Comparison of ENCODE assay signal across 8 cellular contexts in genomic region chr13:112587767-112588489, GRCh38.
DNase-seq lines count a peak whose midpoint lies in the region; ATAC-seq and TF ChIP-seq lines count a peak whose summit lies in the region.

TSS of gene TUBGCP3 (minus strand) at chr13:112588153. CDS start at chr13:112587980, 173 bp downstream.

- ATAC-seq in DND-41 (ENCODE audit: insufficient read depth, low read depth) (peak; percentile 87), GM21723 (IDR thresholded peaks at IDR 0.05; ENCODE audit: unreplicated experiment) (peak; percentile 83)
- ATAC-seq in stimulated activated naive CD8-positive, alpha-beta T cell treated with anti-CD3 and anti-CD28 coated beads, Interleukin-15, Interleukin-2, amounts not matched to agents 100 U/mL and 50 U/mL, for 24 hours: peak; percentile 84

- H3K4me2 ChIP-seq in DND-41 (ENCODE audit: insufficient read depth, low read length): peak within 1 kb of the TSS; percentile 70
- H3K4me2 ChIP-seq in KMS-11: peak within 1 kb of the TSS; percentile 84

- H2AFZ ChIP-seq in DND-41 (ENCODE audit: low read depth, low read length) (peak within 1 kb of the TSS; percentile 98), KMS-11 (ENCODE audit: low read depth) (peak within 1 kb of the TSS; percentile 81)

- DNase-seq in DND-41 (peak; percentile 86), fibroblast of pulmonary artery (ENCODE audit: low read depth) (peak; percentile 84)
- peak; percentile 66 for DNase-seq in activated T-helper 9 cell treated with anti-CD3 and anti-CD28 coated beads, Interleukin-2, amount 50 U/mL, for 16 hours (ENCODE audit: low read depth)
- peak; percentile 83 for DNase-seq in stimulated activated naive CD8-positive, alpha-beta T cell treated with anti-CD3 and anti-CD28 coated beads, Interleukin-15, Interleukin-2, amounts not matched to agents 100 U/mL and 50 U/mL, for 24 hours

- H3K79me2 ChIP-seq in DND-41 (ENCODE audit: insufficient read depth, low read length) (peaks cover 61% of the 10 kb centered on the region), KMS-11 (ENCODE audit: insufficient read depth, low read depth) (peaks cover 44% of the 10 kb centered on the region)

- H3K4me1 ChIP-seq in DND-41 (ENCODE audit: insufficient read depth, low read length) (peaks cover 42% of the 10 kb centered on the region), KMS-11 (ENCODE audit: low read depth, poor library complexity, severe bottlenecking) (peaks cover 37% of the 10 kb centered on the region)

- no peaks in the 10 kb centered on the region for H3K9me3 Mint-ChIP-seq in nephron

- H3K9me3 ChIP-seq in DND-41 (ENCODE audit: insufficient read depth, low read length, severe bottlenecking): no peaks in the 10 kb centered on the region

- peaks cover 18% of the 10 kb centered on the region for H3K36me3 ChIP-seq in DND-41 (ENCODE audit: insufficient read depth, low read length)
- no peaks in the 10 kb centered on the region for H3K36me3 ChIP-seq in KMS-11 (ENCODE audit: insufficient read depth)

- H3K27ac ChIP-seq in DND-41 (ENCODE audit: low read length): peak within 1 kb of the TSS; percentile 93
- H3K27ac ChIP-seq in KMS-11: peak within 1 kb of the TSS; percentile 95

- H4K20me1 ChIP-seq in DND-41 (ENCODE audit: insufficient read depth, low read length) (peaks cover 23% of the 10 kb centered on the region), KMS-11 (ENCODE audit: insufficient read depth) (no peaks in the 10 kb centered on the region)

- TF ChIP-seq POLR2A in Raji (IDR thresholded peaks at IDR 0.05; ENCODE audit: insufficient read depth, low read depth, low read length): peak; percentile 83

- TF ChIP-seq CTCF in DND-41 (IDR thresholded peaks at IDR 0.05; ENCODE audit: borderline replicate concordance, extremely low read depth, low read length, poor library complexity, severe bottlenecking) (no peak), KMS-11 (conservative IDR thresholded peaks at IDR 0.05; ENCODE audit: low read depth, low read length) (no peak), fibroblast of pulmonary artery (IDR thresholded peaks at IDR 0.05; ENCODE audit: low read length, missing control alignments) (no peak), nephron (IDR thresholded peaks at IDR 0.05; ENCODE audit: unreplicated experiment in 3 of 3) (no peak)

- peak within 1 kb of the TSS; percentile 95 to 99 (median 97) for H3K27ac Mint-ChIP-seq in nephron

- peaks cover 3% of the 10 kb centered on the region for H3K36me3 Mint-ChIP-seq in nephron (ENCODE audit: low read depth)

- H3K27me3 ChIP-seq in DND-41 (ENCODE audit: insufficient read depth, low read length, poor library complexity) (no peaks in the 10 kb centered on the region), KMS-11 (ENCODE audit: insufficient read depth, low read depth) (no peaks in the 10 kb centered on the region)

- H3K4me3 Mint-ChIP-seq in nephron: peak within 1 kb of the TSS; percentile 95 to 99 (median 98)

- peak within 1 kb of the TSS; percentile 99 for H3K9ac ChIP-seq in DND-41 (ENCODE audit: low read depth, low read length)
- H3K9ac ChIP-seq in KMS-11: peak within 1 kb of the TSS; percentile 95

- H3K4me3 ChIP-seq in DND-41 (ENCODE audit: low read depth in 1 of 2, low read length in 2 of 2) (peak within 1 kb of the TSS; percentile 82 to 93), KMS-11 (IDR thresholded peaks at IDR 0.05; ENCODE audit: insufficient read depth, low read depth, low read length) (no peak within 1 kb of the TSS), fibroblast of pulmonary artery (replicated peaks; ENCODE audit: low read depth, low read length) (peak within 1 kb of the TSS; percentile 92)

- no peaks in the 10 kb centered on the region for H3K27me3 Mint-ChIP-seq in nephron (ENCODE audit: low read depth)

- peaks cover 13% of the 10 kb centered on the region for H3K4me1 Mint-ChIP-seq in nephron
